Comparison of ENCODE assay signal across 12 cellular contexts in genomic region chr11:76293189-76293631, GRCh38.
A peak's percentile ranks its signal among the peaks of the same experiment; 100 is the strongest.
DNase-seq lines count a peak whose midpoint lies in the region; ATAC-seq, FAIRE-seq and TF ChIP-seq lines count a peak whose summit lies in the region.
"Had no signal": no experiment of that assay in that cellular context is flagged by ENCODE, and none has a peak within 500 bp of the region (broad histone marks: within the 10 kb centered on the region; RNA-seq: fewer than 3 reads in every experiment).

No MANE protein-coding gene starts in this region.

- H3K4me3 Mint-ChIP-seq in naive thymus-derived CD4-positive, alpha-beta T cell, result peak overlapping the region in 9 of 10 donors; percentile 4 to 77 (median 36)

- peak; percentile 86 for FAIRE-seq in GM18507 (lab: Jason Lieb, UNC)
- FAIRE-seq in HTR-8/SVneo (lab: Jason Lieb, UNC), result no peak
- FAIRE-seq: G401.6 had no signal

- POLR2A ChIA-PET in naive thymus-derived CD4-positive, alpha-beta T cell (lab: Charles Lee), result interaction anchor here (2.1 kb wide), 1 partner anchor 59 kb away, joined by 5 read pairs; no protein-coding TSS in a partner anchor

- H3K27me3 Mint-ChIP-seq in naive thymus-derived CD4-positive, alpha-beta T cell, result peaks cover 0 to 2% (median 0%) of the 10 kb centered on the region in 5 donors

- H3K4me1 ChIP-seq in naive thymus-derived CD4-positive, alpha-beta T cell (ENCODE audit: control insufficient read depth in 2 of 2, insufficient read depth in 2 of 2, low read length in 2 of 2), result peaks cover 0 to 12% of the 10 kb centered on the region in 2 donors
- H3K4me1 ChIP-seq: suprapubic skin had no signal

- H3K36me3 Mint-ChIP-seq in naive thymus-derived CD4-positive, alpha-beta T cell, result no peaks in the 10 kb centered on the region

- H3K27me3 ChIP-seq in naive thymus-derived CD4-positive, alpha-beta T cell (ENCODE audit: control insufficient read depth in 2 of 2, insufficient read depth in 2 of 2, low read length in 2 of 2), result no peaks in the 10 kb centered on the region
- H3K27me3 ChIP-seq: cardiac muscle cell had no signal

- H3K9me3 Mint-ChIP-seq in naive thymus-derived CD4-positive, alpha-beta T cell, result peaks cover 0 to 1% (median 0%) of the 10 kb centered on the region in 11 donors

- H3K4me3 ChIP-seq in naive thymus-derived CD4-positive, alpha-beta T cell (ENCODE audit: low read length), result no peak overlapping the region
- H3K4me3 ChIP-seq in coronary artery, result no peak overlapping the region
- H3K4me3 ChIP-seq: cardiac muscle cell, suprapubic skin had no signal

- no peak for TF ChIP-seq CTCF in coronary artery (IDR thresholded peaks at IDR 0.05)

- ATAC-seq in GM19468 (IDR thresholded peaks at IDR 0.05; ENCODE audit: extremely low read depth, unreplicated experiment) (peak; percentile 45), HG03342 (IDR thresholded peaks at IDR 0.05; ENCODE audit: unreplicated experiment) (peak; percentile 64)
- ATAC-seq in naive thymus-derived CD4-positive, alpha-beta T cell, result no peak

- CTCF ChIA-PET in naive thymus-derived CD4-positive, alpha-beta T cell (lab: Charles Lee), result interaction anchor here (1.2 to 2.5 kb wide), 2 partner anchors 24 to 59 kb away, joined by 3 to 8 read pairs; no protein-coding TSS in a partner anchor

- peaks cover 12 to 37% (median 28%) of the 10 kb centered on the region in 7 donors for H3K4me1 Mint-ChIP-seq in naive thymus-derived CD4-positive, alpha-beta T cell

- DNase-seq in GM18507 (ENCODE audit: extremely low spot score, insufficient read length, low read depth) (peak; percentile 20), NCI-H2081 treated with DMSO at 0.1 percent for 48 hours (lab: John Stamatoyannopoulos, UW) (no peak), HTR-8/SVneo (ENCODE audit: insufficient read length, low spot score) (no peak), GF-D8 (lab: John Stamatoyannopoulos, UW) (no peak), coronary artery (ENCODE audit: low spot score) (no peak)
- DNase-seq in naive thymus-derived CD4-positive, alpha-beta T cell, result no peak
- DNase-seq: hippocampal formation had no signal

- intact Hi-C loops in naive thymus-derived CD4-positive, alpha-beta T cell (cut with micrococcal nuclease), result loop anchor here in 1 of 2 donors (2.0 kb wide), 1 partner anchor 56 kb away; no protein-coding TSS in a partner anchor

- H3K27ac Mint-ChIP-seq in naive thymus-derived CD4-positive, alpha-beta T cell, result peak overlapping the region in 7 of 9 donors; percentile 36 to 96 (median 73)

- no peaks in the 10 kb centered on the region for H3K36me3 ChIP-seq in naive thymus-derived CD4-positive, alpha-beta T cell (ENCODE audit: control insufficient read depth in 2 of 3, insufficient read depth in 3 of 3, low read length in 3 of 3)
- H3K36me3 ChIP-seq: cardiac muscle cell, suprapubic skin had no signal

- no peaks in the 10 kb centered on the region for H3K9me3 ChIP-seq in naive thymus-derived CD4-positive, alpha-beta T cell (ENCODE audit: control insufficient read depth in 2 of 3, low read length in 3 of 3)
- H3K9me3 ChIP-seq: suprapubic skin had no signal

- H3K27ac ChIP-seq in naive thymus-derived CD4-positive, alpha-beta T cell (ENCODE audit: low read depth, low read length), result no peak overlapping the region
- H3K27ac ChIP-seq in coronary artery, result no peak overlapping the region
- H3K27ac ChIP-seq: cardiac muscle cell, suprapubic skin had no signal
